Comparison of ENCODE assay signal across 10 cellular contexts in the genomic region with DNA sequence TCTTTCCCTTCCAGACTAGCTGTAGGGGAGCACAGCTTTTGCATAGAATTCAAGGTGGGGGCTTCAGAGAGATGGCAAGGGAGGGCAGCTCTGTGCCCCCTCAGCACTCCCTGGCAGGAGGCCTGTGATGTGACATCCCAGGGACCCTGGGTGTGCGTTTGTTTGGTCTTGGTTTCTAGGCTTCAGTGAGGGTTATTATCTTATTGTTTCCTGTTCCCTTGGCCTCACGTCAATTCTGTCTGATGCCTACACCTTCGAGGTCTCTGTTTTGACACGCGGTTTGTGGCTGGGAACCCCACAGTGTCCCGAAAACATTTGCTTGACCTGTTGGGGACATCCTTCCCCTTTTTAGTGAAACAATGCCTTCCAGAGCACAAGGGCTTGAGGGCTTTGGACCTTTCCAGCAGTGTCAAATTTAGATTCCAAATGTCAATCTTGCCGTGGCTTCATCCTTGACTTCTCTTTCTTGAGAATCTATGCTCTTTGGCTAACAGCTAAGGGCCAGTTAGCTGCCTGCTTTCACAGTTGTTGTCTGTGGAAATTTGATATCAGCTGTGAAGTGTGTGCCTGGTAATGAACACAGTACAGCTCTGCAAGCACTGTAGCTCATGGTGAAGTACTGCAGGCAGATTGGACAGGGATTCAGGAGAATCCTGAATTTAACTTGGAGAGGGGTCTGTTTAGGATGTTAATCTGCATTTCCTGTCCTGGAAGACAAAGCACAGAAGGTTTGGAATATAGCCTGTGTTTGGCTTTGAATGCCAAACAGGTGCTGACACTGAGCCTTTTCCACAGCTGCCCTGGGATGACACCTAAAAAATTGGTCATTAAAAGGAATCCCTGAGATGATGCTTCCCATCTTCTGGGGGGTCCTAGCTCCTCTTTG.
A peak's percentile ranks its signal among the peaks of the same experiment; 100 is the strongest.
DNase-seq lines count a peak whose midpoint lies in the region; ATAC-seq and TF ChIP-seq lines count a peak whose summit lies in the region.
"Had no signal": no experiment of that assay in that cellular context is flagged by ENCODE, and none has a peak within 500 bp of the region (broad histone marks: within the 10 kb centered on the region; RNA-seq: fewer than 3 reads in every experiment).

No MANE protein-coding gene starts in this region.

- no peak overlapping the region for H3K9ac ChIP-seq in neural progenitor cell

- peaks cover 7% of the 10 kb centered on the region for H3K9me3 Mint-ChIP-seq in neural progenitor cell

- H3K27ac Mint-ChIP-seq in neural progenitor cell, result peak overlapping the region; percentile 95
- H3K27ac Mint-ChIP-seq: type B pancreatic cell had no signal

- peak; percentile 71 for ATAC-seq in HG02763 (IDR thresholded peaks at IDR 0.05; ENCODE audit: unreplicated experiment)

- H4K20me1 ChIP-seq in neural progenitor cell (ENCODE audit: low read depth), result no peaks in the 10 kb centered on the region

- H3K4me3 ChIP-seq in SJCRH30 (peak overlapping the region; percentile 5), neural progenitor cell (no peak overlapping the region)

- no peak for TF ChIP-seq CTCF in neural progenitor cell (IDR thresholded peaks at IDR 0.05)

- H3K36me3 ChIP-seq in SJCRH30 (no peaks in the 10 kb centered on the region), neural progenitor cell (no peaks in the 10 kb centered on the region)

- H3K36me3 Mint-ChIP-seq in neural progenitor cell, result no peaks in the 10 kb centered on the region

- H3K27ac ChIP-seq in SJCRH30, result peak overlapping the region; percentile 79
- no peak overlapping the region for H3K27ac ChIP-seq in neural progenitor cell

- H3K27me3 ChIP-seq in SJCRH30, result no peaks in the 10 kb centered on the region
- no peaks in the 10 kb centered on the region for H3K27me3 ChIP-seq in neural progenitor cell

- peaks cover 18% of the 10 kb centered on the region for H3F3A ChIP-seq in neural progenitor cell (ENCODE audit: low read depth)

- H3K9me3 ChIP-seq in SJCRH30 (replicated peaks) (peaks cover 4% of the 10 kb centered on the region; the same call in 1 of the 2 replicates), neural progenitor cell (ENCODE audit: low read depth) (no peaks in the 10 kb centered on the region)

- peak; percentile 70 for DNase-seq in NCI-H1092 treated with DMSO at 0.1 percent for 48 hours (lab: John Stamatoyannopoulos, UW)
- DNase-seq in NCI-H1092 (lab: John Stamatoyannopoulos, UW), result no peak
- DNase-seq in SJCRH30, result peak; percentile 82 to 96
- no peak for DNase-seq in neural progenitor cell (ENCODE audit: low spot score)
- no peak for DNase-seq in NCI-H446 treated with DMSO at 0.1 percent for 48 hours (lab: John Stamatoyannopoulos, UW)
- DNase-seq in NCI-H82 (lab: John Stamatoyannopoulos, UW), result no peak
- DNase-seq in NCI-H1105 treated with DMSO at 0.1 percent for 48 hours (lab: John Stamatoyannopoulos, UW), result no peak
- DNase-seq: ACHN had no signal

- H3K27me3 Mint-ChIP-seq in neural progenitor cell (ENCODE audit: insufficient read depth, low read depth), result peaks cover 4% of the 10 kb centered on the region

- peaks cover 42% of the 10 kb centered on the region for H3K4me1 Mint-ChIP-seq in neural progenitor cell

- H3K4me3 Mint-ChIP-seq in neural progenitor cell, result no peak overlapping the region
- H3K4me3 Mint-ChIP-seq: type B pancreatic cell had no signal

- peak overlapping the region; percentile 16 for H3K4me2 ChIP-seq in neural progenitor cell

- H3K4me1 ChIP-seq in SJCRH30 (peaks cover 48% of the 10 kb centered on the region), neural progenitor cell (peaks cover 34% of the 10 kb centered on the region)

- H2AFZ ChIP-seq in neural progenitor cell (replicated peaks), result peak overlapping the region; percentile 22

- no peaks in the 10 kb centered on the region for H3K79me2 ChIP-seq in neural progenitor cell (ENCODE audit: low read depth)

Comparison
In these comparisons a context has a peak if more than half of its experiments do, and no peak if none do; other contexts are left out.
1. DNase-seq: peak in NCI-H1092 treated with DMSO at 0.1 percent for 48 hours (single experiment) and SJCRH30 (2 of 2); none in NCI-H1092 (single experiment), neural progenitor cell (single experiment), NCI-H446 treated with DMSO at 0.1 percent for 48 hours (single experiment), NCI-H82 (single experiment) and NCI-H1105 treated with DMSO at 0.1 percent for 48 hours (single experiment).